ENCODE assay signal across 8 cellular contexts in the genomic region with DNA sequence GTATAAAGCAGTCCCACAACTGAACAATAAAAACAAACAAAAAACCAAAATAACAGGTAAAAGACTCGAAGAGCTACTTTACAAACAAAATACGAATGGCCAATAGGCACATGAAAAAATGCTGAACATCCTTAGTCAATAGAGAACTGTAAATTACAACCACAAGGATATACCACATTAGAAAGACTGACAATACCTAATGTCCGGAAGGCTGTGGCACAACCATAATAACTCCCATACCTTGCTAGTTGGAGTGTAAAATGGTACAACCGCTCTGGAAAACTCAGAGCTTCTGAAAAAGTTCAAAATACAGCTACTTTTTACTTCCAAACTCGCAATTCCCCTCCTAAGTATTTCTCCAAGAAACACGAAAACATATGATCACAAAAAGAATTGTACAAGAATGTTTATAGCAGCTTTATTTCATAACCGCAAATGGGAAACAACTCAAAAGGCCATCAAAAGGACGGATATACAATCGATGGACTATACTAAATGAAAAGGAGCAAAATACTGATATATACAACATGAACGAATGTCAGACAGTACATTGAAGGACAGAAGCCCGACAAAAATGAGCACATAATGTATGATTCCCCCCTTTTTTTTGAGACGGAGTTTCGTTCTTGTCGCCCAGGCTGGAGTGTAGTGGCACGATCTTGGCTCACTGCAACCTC. TPM values are rescaled to one million over a fixed set of nuclear protein-coding genes. Genes with fewer than 3 reads are reported as not detected.
A peak's percentile ranks its signal among the peaks of the same experiment; 100 is the strongest.
DNase-seq lines count a peak whose midpoint lies in the region; ATAC-seq, FAIRE-seq and TF ChIP-seq lines count a peak whose summit lies in the region.

No MANE protein-coding gene starts in this region.

- H3K4me3 ChIP-seq in H7 (ENCODE audit: insufficient read depth, low read depth, low read length) (peak overlapping the region; percentile 98), foreskin fibroblast (ENCODE audit: low read depth in 1 of 2, low read length in 2 of 2) (peak overlapping the region; percentile 82 to 92), skeletal muscle satellite cell (ENCODE audit: low read length) (peak overlapping the region; percentile 93)

- ATAC-seq in HG02970 (IDR thresholded peaks at IDR 0.05; ENCODE audit: low FRiP score, unreplicated experiment), result no peak

- H3K9ac ChIP-seq in skeletal muscle satellite cell (ENCODE audit: low read depth, low read length), result peak overlapping the region; percentile 99

- DNase-seq in H7, result no peak
- no peak for DNase-seq in foreskin fibroblast
- no peak for DNase-seq in H54 (ENCODE audit: insufficient read length, low spot score)
- DNase-seq in NK-92 treated with Interleukin-12 subunit alpha and Interleukin-12 subunit beta, amount 100 ng/mL, for 24 hours (lab: John Stamatoyannopoulos, UW), result no peak
- DNase-seq in occipital lobe (lab: John Stamatoyannopoulos, UW), result no peak

- no peak for TF ChIP-seq POLR2A in H54 (IDR thresholded peaks at IDR 0.05; ENCODE audit: low read depth, low read length)

- no peak for FAIRE-seq in H54 (lab: Jason Lieb, UNC)

- H3K4me2 ChIP-seq in skeletal muscle satellite cell (ENCODE audit: low read length), result peak overlapping the region; percentile 93

- no peak for TF ChIP-seq CTCF in VCaP (conservative IDR thresholded peaks at IDR 0.05)
- TF ChIP-seq CTCF in foreskin fibroblast (IDR thresholded peaks at IDR 0.05; ENCODE audit: low read depth, low read length), result no peak

- H3K36me3 ChIP-seq in H7 (replicated peaks; ENCODE audit: control insufficient read depth, insufficient read depth, low read length) (no peaks in the 10 kb centered on the region), skeletal muscle satellite cell (ENCODE audit: insufficient read depth, low read length) (no peaks in the 10 kb centered on the region)

- peaks cover 15% of the 10 kb centered on the region for H3K4me1 ChIP-seq in skeletal muscle satellite cell (ENCODE audit: control insufficient read depth, insufficient read depth, low read length)

- H3K9me3 ChIP-seq in skeletal muscle satellite cell (replicated peaks; ENCODE audit: low read length), result no peaks in the 10 kb centered on the region

- peak overlapping the region; percentile 98 for H3K27ac ChIP-seq in VCaP

- no peaks in the 10 kb centered on the region for H3K27me3 ChIP-seq in H7 (ENCODE audit: control insufficient read depth, insufficient read depth, low read length)
- H3K27me3 ChIP-seq in skeletal muscle satellite cell (ENCODE audit: control insufficient read depth, insufficient read depth, low read length), result no peaks in the 10 kb centered on the region

RNA-seq across cellular contexts. Expression of gene TP53, which starts 2.3 kb away (rescaled TPM):
- 97.5 and 99.4 TPM in 2 replicates for total RNA-seq in H7 (2014; rRNA removed; shearing (Covaris generic))
- 21.2 and 21.5 TPM in 2 replicates for total RNA-seq in skeletal muscle satellite cell (2012; rRNA removed)
- total RNA-seq in occipital lobe, result 9.4 TPM

RNA-seq across cellular contexts. Expression of gene WRAP53, which starts 3.3 kb away (rescaled TPM):
- 32.9 and 41.3 TPM in 2 replicates for total RNA-seq in H7 (2014; rRNA removed; shearing (Covaris generic))
- 7.1 and 10.3 TPM in 2 replicates for total RNA-seq in skeletal muscle satellite cell (2012; rRNA removed)
- 9.5 TPM for total RNA-seq in occipital lobe

RNA-seq across cellular contexts. Expression of gene EFNB3, which starts 20.0 kb away (rescaled TPM):
- 6.0 and 6.4 TPM in 2 replicates for total RNA-seq in H7 (2014; rRNA removed; shearing (Covaris generic))
- total RNA-seq in skeletal muscle satellite cell (2012; rRNA removed), result 0.44 and 0.76 TPM in 2 replicates
- 13.7 TPM for total RNA-seq in occipital lobe

RNA-seq across cellular contexts. Expression of gene DNAH2, which starts 32.5 kb away (rescaled TPM):
- total RNA-seq in H7 (2014; rRNA removed; shearing (Covaris generic)), result 0.11 and 0.24 TPM in 2 replicates
- under 0.01 TPM in 2 replicates for total RNA-seq in skeletal muscle satellite cell (2012; rRNA removed)
- total RNA-seq in occipital lobe, result 0.62 TPM

RNA-seq across cellular contexts. Expression of gene ATP1B2, which starts 34.3 kb away (rescaled TPM):
- total RNA-seq in H7 (2014; rRNA removed; shearing (Covaris generic)), result 1.6 and 7.0 TPM in 2 replicates
- total RNA-seq in skeletal muscle satellite cell (2012; rRNA removed), result not detected in 2 replicates
- 5.0 TPM for total RNA-seq in occipital lobe
